Comparison of ENCODE assay signal across 26 cellular contexts in genomic region chr10:73924935-73925334, GRCh38.
"Had no signal": no experiment of that assay in that cellular context is flagged by ENCODE, and none has a peak within 500 bp of the region (broad histone marks: within the 10 kb centered on the region; RNA-seq: fewer than 3 reads in every experiment).

No MANE protein-coding gene starts in this region.

- H3K27me3 ChIP-seq: brain microvascular endothelial cell, hepatocyte, ovary, upper lobe of left lung had no signal

- ATAC-seq: effector memory CD8-positive, alpha-beta T cell; esophagus mucosa; left cardiac atrium; mucosa of descending colon had no signal

- H3K4me1 ChIP-seq: prostate gland had no signal

- H3K27ac ChIP-seq: brain microvascular endothelial cell, dorsolateral prefrontal cortex, hepatocyte, ovary, prostate gland, thoracic aorta had no signal

- DNase-seq: activated CD4-positive, alpha-beta T cell treated with anti-CD3 and anti-CD28 coated beads, Interleukin-2, amount 50 U/mL, for 4 hours; activated CD8-positive, alpha-beta memory T cell treated with anti-CD3 and anti-CD28 coated beads, Interleukin-2, amount 50 U/mL, for 48 hours; activated effector memory CD4-positive, alpha-beta T cell treated with Interleukin-2 at 50 U/mL for 16 hours; activated naive CD4-positive, alpha-beta T cell treated with anti-CD3 and anti-CD28 coated beads, Interleukin-2, amount 10 ng/mL, durations not matched to agents 7 days and 5 days; activated T-cell treated with anti-CD3 and anti-CD28 coated beads, Interleukin-2, amount 50 U/mL, for 48 hours; aorta; brain microvascular endothelial cell; caudate nucleus; dorsolateral prefrontal cortex; effector memory CD8-positive, alpha-beta T cell; glutamatergic neuron; islet precursor cell; left cardiac atrium; mucosa of descending colon; ovary; stimulated activated CD4-positive, alpha-beta T cell treated with anti-CD3 and anti-CD28 coated beads, Interleukin-2, amount 100 ng/mL, for 48 hours; stimulated activated CD8-positive, alpha-beta memory T cell treated with anti-CD3 and anti-CD28 coated beads, Interleukin-4, amount 100 ng/mL, for 48 hours; stimulated activated naive CD4-positive, alpha-beta T cell treated with Interleukin-2 at 50 U/mL for 16 hours; T-helper 1 cell; T-helper 9 cell; upper lobe of left lung had no signal

- H3K4me3 ChIP-seq: dorsolateral prefrontal cortex, hepatocyte, mucosa of descending colon, ovary, prostate gland, thoracic aorta, upper lobe of left lung had no signal

- H3K27ac Mint-ChIP-seq: activated naive CD4-positive, alpha-beta T cell treated with anti-CD3 and anti-CD28 coated beads, Interleukin-2, amount 10 ng/mL, durations not matched to agents 7 days and 5 days; effector memory CD8-positive, alpha-beta T cell had no signal

- H3K9me3 ChIP-seq: mucosa of descending colon, ovary, prostate gland, thoracic aorta, upper lobe of left lung had no signal

- H3K9me3 Mint-ChIP-seq: effector memory CD8-positive, alpha-beta T cell; neural crest cell had no signal

- H3K4me3 Mint-ChIP-seq: activated naive CD4-positive, alpha-beta T cell treated with anti-CD3 and anti-CD28 coated beads, Interleukin-2, amount 10 ng/mL, durations not matched to agents 7 days and 5 days; effector memory CD8-positive, alpha-beta T cell; neural crest cell had no signal

- H3K36me3 ChIP-seq: brain microvascular endothelial cell, ovary, prostate gland, thoracic aorta, upper lobe of left lung had no signal
